Comparison of ENCODE assay signal across 17 cellular contexts in genomic region chr11:132073787-132074186, GRCh38.
DNase-seq lines count a peak whose midpoint lies in the region; ATAC-seq and TF ChIP-seq lines count a peak whose summit lies in the region.
"Had no signal": no experiment of that assay in that cellular context is flagged by ENCODE, and none has a peak within 500 bp of the region (broad histone marks: within the 10 kb centered on the region; RNA-seq: fewer than 3 reads in every experiment).

No MANE protein-coding gene starts in this region.

- no peaks in the 10 kb centered on the region for H3K9me2 ChIP-seq in hepatocyte (replicated peaks; ENCODE audit: insufficient read depth)

- intact Hi-C loops in right cardiac atrium (cut with DNase I): no loop called here
- intact Hi-C loops in Right ventricle myocardium superior (cut with DNase I): no loop called here
- intact Hi-C loops in stomach (cut with DNase I; ENCODE audit: low total_unique reads): no loop called here

- no peak for ATAC-seq in right cardiac atrium
- ATAC-seq in Right ventricle myocardium superior (ENCODE audit: poor library complexity): no peak
- ATAC-seq in HG03378 (IDR thresholded peaks at IDR 0.05; ENCODE audit: unreplicated experiment): no peak
- ATAC-seq: HCT116 had no signal

- TF ChIP-seq CTCF in brain microvascular endothelial cell (IDR thresholded peaks at IDR 0.05; ENCODE audit: low read depth, low read length, missing control alignments) (no peak), hepatocyte (IDR thresholded peaks at IDR 0.05; ENCODE audit: poor library complexity) (no peak), stomach (IDR thresholded peaks at IDR 0.05) (no peak)

- no peaks in the 10 kb centered on the region for H3K79me2 ChIP-seq in hepatocyte

- H3K27ac ChIP-seq in right cardiac atrium (ENCODE audit: low read length) (peak overlapping the region; percentile 70), brain microvascular endothelial cell (peak overlapping the region; percentile 97), mesenchymal stem cell (ENCODE audit: low read length, poor library complexity, severe bottlenecking) (peak overlapping the region; percentile 100), hepatocyte (no peak overlapping the region), stomach (no peak overlapping the region)
- H3K27ac ChIP-seq: Peyer's patch had no signal

- no peaks in the 10 kb centered on the region for H3K27me3 ChIP-seq in right cardiac atrium (ENCODE audit: control insufficient read depth, insufficient read depth)
- H3K27me3 ChIP-seq in brain microvascular endothelial cell (replicated peaks): no peaks in the 10 kb centered on the region
- no peaks in the 10 kb centered on the region for H3K27me3 ChIP-seq in mesenchymal stem cell (ENCODE audit: control insufficient read depth in 1 of 2, insufficient read depth in 1 of 2, low read length in 2 of 2)
- H3K27me3 ChIP-seq in hepatocyte: no peaks in the 10 kb centered on the region
- H3K27me3 ChIP-seq in stomach: no peaks in the 10 kb centered on the region
- H3K27me3 ChIP-seq: Peyer's patch had no signal

- H3K4ac ChIP-seq in mesenchymal stem cell (ENCODE audit: low read depth in 1 of 2, low read length in 2 of 2): peak overlapping the region; percentile 34 to 97

- H3K9me3 ChIP-seq in right cardiac atrium (ENCODE audit: control insufficient read depth, low read length): no peaks in the 10 kb centered on the region
- H3K9me3 ChIP-seq in mesenchymal stem cell (ENCODE audit: control insufficient read depth, low read length): no peaks in the 10 kb centered on the region
- no peaks in the 10 kb centered on the region for H3K9me3 ChIP-seq in hepatocyte (ENCODE audit: low read depth)
- no peaks in the 10 kb centered on the region for H3K9me3 ChIP-seq in stomach
- H3K9me3 ChIP-seq: Peyer's patch had no signal

- H3K36me3 ChIP-seq in brain microvascular endothelial cell (replicated peaks) (no peaks in the 10 kb centered on the region), mesenchymal stem cell (ENCODE audit: control insufficient read depth in 1 of 2, insufficient read depth in 2 of 2, low read depth in 1 of 2, low read length in 2 of 2) (peaks cover 0 to 18% of the 10 kb centered on the region in 2 experiments), hepatocyte (replicated peaks; ENCODE audit: insufficient read depth, low read depth) (no peaks in the 10 kb centered on the region), stomach (no peaks in the 10 kb centered on the region)
- H3K36me3 ChIP-seq: Peyer's patch had no signal

- H2AFZ ChIP-seq in mesenchymal stem cell (ENCODE audit: low read depth, low read length) (no peak overlapping the region), hepatocyte (no peak overlapping the region)

- peak overlapping the region; percentile 44 to 94 for H3K18ac ChIP-seq in mesenchymal stem cell (ENCODE audit: low read depth in 1 of 2, low read length in 2 of 2)

- peak overlapping the region; percentile 90 for H2BK120ac ChIP-seq in mesenchymal stem cell (ENCODE audit: low read depth, low read length)

- no peaks in the 10 kb centered on the region for H4K20me1 ChIP-seq in hepatocyte (ENCODE audit: insufficient read depth, poor library complexity, severe bottlenecking)

- no peak overlapping the region for H3K4me3 ChIP-seq in right cardiac atrium (ENCODE audit: low read length)
- H3K4me3 ChIP-seq in brain microvascular endothelial cell (ENCODE audit: low read depth, low read length): no peak overlapping the region
- H3K4me3 ChIP-seq in mesenchymal stem cell (ENCODE audit: insufficient read depth in 1 of 2, low read depth in 1 of 2, low read length in 2 of 2): no peak overlapping the region
- no peak overlapping the region for H3K4me3 ChIP-seq in hepatocyte
- H3K4me3 ChIP-seq in stomach: no peak overlapping the region
- H3K4me3 ChIP-seq: Peyer's patch had no signal

- peak overlapping the region; percentile 99 for H2AK5ac ChIP-seq in mesenchymal stem cell (ENCODE audit: low read length, severe bottlenecking)

- peak overlapping the region; percentile 61 to 97 for H2BK12ac ChIP-seq in mesenchymal stem cell (ENCODE audit: low read length in 2 of 2)

- H3K14ac ChIP-seq in mesenchymal stem cell (ENCODE audit: low read length in 2 of 2): no peak overlapping the region

- peak overlapping the region; percentile 92 for H4K91ac ChIP-seq in mesenchymal stem cell (ENCODE audit: low read length)

- TF ChIP-seq EP300 in stomach (IDR thresholded peaks at IDR 0.05): no peak

- H2BK15ac ChIP-seq in mesenchymal stem cell (ENCODE audit: low read depth, poor library complexity, severe bottlenecking): peak overlapping the region; percentile 46

- H3K9ac ChIP-seq in mesenchymal stem cell (ENCODE audit: low read length): peak overlapping the region; percentile 86

- TF ChIP-seq POLR2A in stomach (IDR thresholded peaks at IDR 0.05): no peak

- H3K4me1 ChIP-seq in right cardiac atrium (ENCODE audit: control insufficient read depth, insufficient read depth, low read length) (peaks cover 5% of the 10 kb centered on the region), mesenchymal stem cell (ENCODE audit: control insufficient read depth, insufficient read depth, low read depth, low read length) (peaks cover 9% of the 10 kb centered on the region), hepatocyte (ENCODE audit: insufficient read depth) (peaks cover 5% of the 10 kb centered on the region), stomach (no peaks in the 10 kb centered on the region)
- H3K4me1 ChIP-seq: Caco-2, Peyer's patch had no signal

- peak overlapping the region in 1 of 2 experiments; percentile 46 for H3K23ac ChIP-seq in mesenchymal stem cell (ENCODE audit: low read length in 2 of 2)

- H4K8ac ChIP-seq in mesenchymal stem cell (ENCODE audit: low read length): peak overlapping the region; percentile 78

- peak overlapping the region; percentile 31 for H2BK5ac ChIP-seq in mesenchymal stem cell (ENCODE audit: low read depth, low read length, poor library complexity, severe bottlenecking)

- DNase-seq in right cardiac atrium (no peak), Right ventricle myocardium superior (no peak), brain microvascular endothelial cell (no peak), mesenchymal stem cell (peak; percentile 46), hepatocyte (ENCODE audit: low spot score) (no peak), stomach (no peak)
- DNase-seq in effector CD8-positive, alpha-beta T cell (lab: John Stamatoyannopoulos, UW): no peak
- DNase-seq: AML-193, Caco-2, DMS53, GDM1, NCI-H1105, NCI-H1694 treated with DMSO at 0.1 percent for 48 hours, NCI-H774, Peyer's patch had no signal

- no peak overlapping the region for H3K4me2 ChIP-seq in mesenchymal stem cell (ENCODE audit: low read length, poor library complexity, severe bottlenecking)
- no peak overlapping the region for H3K4me2 ChIP-seq in hepatocyte

- in situ Hi-C loops in brain microvascular endothelial cell (cut with HindIII; ENCODE audit: low pct_ligation_motif_present, low sequenced_read_pairs): no loop called here

- H3K79me1 ChIP-seq in mesenchymal stem cell (replicated peaks; ENCODE audit: low read length, poor library complexity, severe bottlenecking): peaks cover 18% of the 10 kb centered on the region

- 48% methylated on average over 1 of the region's 1 CpG for WGBS in right cardiac atrium
- WGBS in mesenchymal stem cell: no CpG with 5 or more reads among the region's 1 CpG
- WGBS in hepatocyte (ENCODE audit: low lambda C conversion rate, missing lambda C conversion rate): 63% methylated on average over 1 of the region's 1 CpG
- 33 to 67% (median 57%) methylated on average over 1 of the region's 1 CpG for WGBS in stomach, 5 donors

Comparison
In these comparisons a context has a peak if more than half of its experiments do, and no peak if none do; other contexts are left out.
1. H3K27ac ChIP-seq: peak in right cardiac atrium (single experiment), brain microvascular endothelial cell (single experiment) and mesenchymal stem cell (single experiment); none in hepatocyte (single experiment) and stomach (0 of 5).